Comparison of ENCODE assay signal across 20 cellular contexts in the genomic region with DNA sequence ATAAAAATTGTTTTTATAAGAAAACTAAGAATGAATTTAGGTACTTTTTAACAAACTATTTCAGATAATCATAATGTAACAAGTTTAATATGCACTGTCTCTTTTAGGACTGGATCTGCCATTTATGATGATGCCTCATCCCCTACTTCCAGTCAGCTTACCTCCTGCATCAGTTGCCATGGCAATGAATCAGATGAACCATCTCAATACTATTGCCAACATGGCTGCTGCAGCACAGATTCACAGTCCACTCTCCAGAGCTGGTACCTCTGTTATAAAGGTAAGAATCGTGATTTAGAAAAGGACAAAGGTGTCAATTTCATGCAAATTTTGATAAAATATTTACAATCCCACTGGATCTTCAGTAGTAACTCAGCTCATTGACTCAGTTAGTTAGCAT.
"Had no signal": no experiment of that assay in that cellular context is flagged by ENCODE, and none has a peak within 500 bp of the region (broad histone marks: within the 10 kb centered on the region; RNA-seq: fewer than 3 reads in every experiment).

No MANE protein-coding gene starts in this region.

- H3K4me3 Mint-ChIP-seq: dendritic cell treated with granulocyte-macrophage colony-stimulating factor and Interleukin-4, amounts not matched to agents 40 ng/mL and 50 ng/mL, for 4 days; endodermal cell; natural killer cell; neural progenitor cell; stimulated activated memory B cell treated with anti-CD40 and anti-IgM and Interleukin-4, amounts not matched to agents 10 μg/mL and 1 μg/mL and 100 μg/mL, for 72 hours; stimulated activated naive CD8-positive, alpha-beta T cell treated with anti-CD3 and anti-CD28 coated beads, Interleukin-15, amount 100 ng/mL, for 72 hours had no signal

- H3K4me1 Mint-ChIP-seq: endodermal cell; natural killer cell; neural progenitor cell; stimulated activated memory B cell treated with anti-CD40 and anti-IgM and Interleukin-4, amounts not matched to agents 10 μg/mL and 1 μg/mL and 100 μg/mL, for 72 hours; stimulated activated naive CD8-positive, alpha-beta T cell treated with anti-CD3 and anti-CD28 coated beads, Interleukin-15, amount 100 ng/mL, for 72 hours had no signal

- H3K36me3 Mint-ChIP-seq: natural killer cell; neural progenitor cell; stimulated activated memory B cell treated with anti-CD40 and anti-IgM and Interleukin-4, amounts not matched to agents 10 μg/mL and 1 μg/mL and 100 μg/mL, for 72 hours had no signal

- H3K27me3 Mint-ChIP-seq: dendritic cell treated with granulocyte-macrophage colony-stimulating factor and Interleukin-4, amounts not matched to agents 40 ng/mL and 50 ng/mL, for 4 days; progenitor cell of endocrine pancreas; stimulated activated memory B cell treated with anti-CD40 and anti-IgM and Interleukin-4, amounts not matched to agents 10 μg/mL and 1 μg/mL and 100 μg/mL, for 72 hours; stimulated activated naive CD8-positive, alpha-beta T cell treated with anti-CD3 and anti-CD28 coated beads, Interleukin-15, amount 100 ng/mL, for 72 hours had no signal

- H3K9me3 Mint-ChIP-seq: dendritic cell treated with granulocyte-macrophage colony-stimulating factor and Interleukin-4, amounts not matched to agents 40 ng/mL and 50 ng/mL, for 4 days; endodermal cell; neural progenitor cell; stimulated activated memory B cell treated with anti-CD40 and anti-IgM and Interleukin-4, amounts not matched to agents 10 μg/mL and 1 μg/mL and 100 μg/mL, for 72 hours; stimulated activated naive CD8-positive, alpha-beta T cell treated with anti-CD3 and anti-CD28 coated beads, Interleukin-15, amount 100 ng/mL, for 72 hours had no signal

- DNase-seq: cerebellar nuclear complex; effector CD4-positive, alpha-beta T cell; endodermal cell; foreskin melanocyte; heart left ventricle; hippocampal formation; kidney glomerular epithelial cell; mammary epithelial cell; natural killer cell; pancreas; retina; right lobe of liver; stimulated activated CD4-positive, alpha-beta T cell treated with anti-CD3 and anti-CD28 coated beads, Interleukin-4, amount 100 ng/mL, for 1 hour; stimulated activated CD8-positive, alpha-beta memory T cell treated with anti-CD3 and anti-CD28 coated beads, Interleukin-4, amount 100 ng/mL, for 48 hours; stimulated activated naive CD8-positive, alpha-beta T cell treated with anti-CD3 and anti-CD28 coated beads, Interleukin-15, amount 100 ng/mL, for 72 hours; transverse colon had no signal

- H3K27ac Mint-ChIP-seq: dendritic cell treated with granulocyte-macrophage colony-stimulating factor and Interleukin-4, amounts not matched to agents 40 ng/mL and 50 ng/mL, for 4 days; endodermal cell; natural killer cell; neural progenitor cell; progenitor cell of endocrine pancreas; stimulated activated memory B cell treated with anti-CD40 and anti-IgM and Interleukin-4, amounts not matched to agents 10 μg/mL and 1 μg/mL and 100 μg/mL, for 72 hours had no signal
